Comparison of ENCODE assay signal across 8 cellular contexts in the genomic region with DNA sequence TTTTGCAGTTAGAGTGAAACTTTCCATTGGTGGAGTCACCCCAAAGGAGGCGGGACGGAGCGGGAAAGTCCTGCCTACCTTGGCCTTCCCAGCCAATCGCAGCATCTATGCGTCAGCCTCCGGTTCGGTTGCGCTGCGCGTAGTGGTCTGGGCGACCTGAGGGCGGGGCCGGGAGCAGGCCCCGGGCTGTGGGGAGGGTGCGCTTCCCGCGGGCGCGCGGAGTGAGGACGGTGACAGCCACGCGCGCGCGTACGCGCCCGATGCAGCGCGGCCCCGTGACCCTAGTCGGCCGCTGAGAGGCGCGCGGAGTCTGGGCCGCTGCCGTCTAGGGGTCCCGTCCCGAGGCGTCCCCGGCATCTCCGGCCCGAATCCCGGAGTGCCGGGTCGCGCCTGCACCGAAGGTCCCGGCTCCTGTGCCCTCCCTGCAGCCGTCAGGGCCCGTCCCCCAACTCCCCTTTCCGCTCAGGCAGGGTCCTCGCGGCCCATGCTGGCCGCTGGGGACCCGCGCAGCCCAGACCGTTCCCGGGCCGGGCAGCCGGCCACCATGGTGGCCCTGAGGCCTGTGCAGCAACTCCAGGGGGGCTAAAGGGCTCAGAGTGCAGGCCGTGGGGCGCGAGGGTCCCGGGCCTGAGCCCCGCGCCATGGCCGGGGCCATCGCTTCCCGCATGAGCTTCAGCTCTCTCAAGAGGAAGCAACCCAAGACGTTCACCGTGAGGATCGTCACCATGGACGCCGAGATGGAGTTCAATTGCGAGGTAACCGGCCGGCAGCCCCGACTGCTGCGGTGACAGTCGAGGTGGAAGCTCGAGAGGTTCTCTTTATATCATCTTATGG. TPM values are rescaled to one million over a fixed set of nuclear protein-coding genes. Genes with fewer than 3 reads are reported as not detected.
DNase-seq lines count a peak whose midpoint lies in the region; ATAC-seq, FAIRE-seq and TF ChIP-seq lines count a peak whose summit lies in the region.

A gene (plus strand): TSS at position 276 of the 834 bp plus-strand sequence. CDS start 366 bp downstream, at position 642.

- no peaks in the 10 kb centered on the region for H3K27me3 ChIP-seq in Caco-2 (replicated peaks; ENCODE audit: control insufficient read depth, insufficient read depth, low read length)

- H3K36me3 Mint-ChIP-seq in Caco-2 (ENCODE audit: insufficient read depth, unreplicated experiment) (peaks cover 6% of the 10 kb centered on the region), memory B cell (no peaks in the 10 kb centered on the region)
- H3K36me3 Mint-ChIP-seq in effector memory CD8-positive, alpha-beta T cell (ENCODE audit: insufficient read depth): no peaks in the 10 kb centered on the region

- CTCF ChIA-PET in Caco-2 (lab: Charles Lee): interaction anchor here (0.5 to 1.0 kb wide), 2 partner anchors 50 to 721 kb away, joined by 3 to 8 read pairs; a partner anchor contains a TSS

- no peaks in the 10 kb centered on the region; the same call in 1 of the 2 replicates for H3K36me3 ChIP-seq in Caco-2 (ENCODE audit: control insufficient read depth, insufficient read depth, low read length)

- TF ChIP-seq CTCF in Caco-2 (IDR thresholded peaks at IDR 0.05; ENCODE audit: insufficient read depth in 1 of 2, low read depth in 1 of 2, low read length in 1 of 2, severe bottlenecking in 1 of 2, unreplicated experiment in 1 of 2): no peak

- H3K27ac Mint-ChIP-seq in Caco-2 (ENCODE audit: unreplicated experiment) (peak within 1 kb of the TSS; percentile 92), memory B cell (peak within 1 kb of the TSS; percentile 93)
- H3K27ac Mint-ChIP-seq in effector memory CD8-positive, alpha-beta T cell: peak within 1 kb of the TSS; percentile 87 to 93

- POLR2A ChIA-PET in Caco-2 (lab: Charles Lee): interaction anchor here (0.6 kb wide), 1 partner anchor 1187 kb away, joined by 7 read pairs; no protein-coding TSS in a partner anchor

- BruUV-seq in Caco-2 (replicated peaks; lab: Mats Ljungman, UMichigan): no TSS peak

- intact Hi-C loops in Caco-2 (cut with micrococcal nuclease; ENCODE audit: unreplicated experiment): loop anchor here (5.0 kb wide), 1 partner anchor 51 kb away; a partner anchor contains a TSS

- peak; percentile 96 for FAIRE-seq in HTR-8/SVneo (lab: Jason Lieb, UNC)

- H3K9me3 ChIP-seq in Caco-2: no peaks in the 10 kb centered on the region

- no peaks in the 10 kb centered on the region for H3K4me1 Mint-ChIP-seq in Caco-2 (ENCODE audit: low read depth, unreplicated experiment)
- peaks cover 14 to 20% of the 10 kb centered on the region in 2 donors for H3K4me1 Mint-ChIP-seq in effector memory CD8-positive, alpha-beta T cell (ENCODE audit: low read depth in 2 of 2)
- H3K4me1 Mint-ChIP-seq in memory B cell: peaks cover 10% of the 10 kb centered on the region

- no peaks in the 10 kb centered on the region for H3K27me3 Mint-ChIP-seq in Caco-2 (ENCODE audit: insufficient read depth, unreplicated experiment)
- H3K27me3 Mint-ChIP-seq in effector memory CD8-positive, alpha-beta T cell: no peaks in the 10 kb centered on the region
- no peaks in the 10 kb centered on the region for H3K27me3 Mint-ChIP-seq in memory B cell

- H3K4me3 Mint-ChIP-seq in Caco-2 (ENCODE audit: unreplicated experiment) (peak within 1 kb of the TSS; percentile 88), memory B cell (peak within 1 kb of the TSS; percentile 96)
- H3K4me3 Mint-ChIP-seq in effector memory CD8-positive, alpha-beta T cell: peak within 1 kb of the TSS; percentile 90 to 92

- H3K9me3 Mint-ChIP-seq in Caco-2 (ENCODE audit: unreplicated experiment): no peaks in the 10 kb centered on the region
- H3K9me3 Mint-ChIP-seq in effector memory CD8-positive, alpha-beta T cell: no peaks in the 10 kb centered on the region
- H3K9me3 Mint-ChIP-seq in memory B cell: no peaks in the 10 kb centered on the region

- DNase-seq in Caco-2: peak; percentile 99
- DNase-seq in HTR-8/SVneo (ENCODE audit: insufficient read length, low spot score): peak; percentile 93
- DNase-seq in NOMO-1 treated with dmso at 0.1 percent for 144 hours (lab: John Stamatoyannopoulos, UW; ENCODE audit: unreplicated experiment): peak; percentile 98
- DNase-seq in activated CD8-positive, alpha-beta memory T cell treated with anti-CD3 and anti-CD28 coated beads for 48 hours (ENCODE audit: low read depth in 2 of 3, low spot score in 2 of 3): peak; percentile 73 to 98 (median 93)
- DNase-seq in effector memory CD8-positive, alpha-beta T cell: peak; percentile 97 to 98 (median 97)
- DNase-seq in memory B cell (ENCODE audit: low spot score in 2 of 2): peak; percentile 94 to 97
- DNase-seq in stimulated activated CD8-positive, alpha-beta memory T cell treated with anti-CD3 and anti-CD28 coated beads, Interleukin-12 subunit alpha, Interleukin-12 subunit beta, amount 100 ng/mL, for 24 hours (ENCODE audit: extremely low read depth): peak; percentile 94

- ATAC-seq in GM21367 (IDR thresholded peaks at IDR 0.05; ENCODE audit: unreplicated experiment): peak; percentile 93
- ATAC-seq in effector memory CD8-positive, alpha-beta T cell (replicated peaks): peak; percentile 95
- peak; percentile 94 for ATAC-seq in memory B cell (ENCODE audit: low read depth)

- peak within 1 kb of the TSS; percentile 90 for H3K4me3 ChIP-seq in Caco-2 (ENCODE audit: low read depth, low read length)

- H3K4me1 ChIP-seq in Caco-2: no peaks in the 10 kb centered on the region

RNA-seq across cellular contexts. Expression of the gene that starts here (rescaled TPM):
- 53.2 and 56.5 TPM in 2 replicates for total RNA-seq in Caco-2 (2022)

Comparison
In these comparisons a context has a peak if more than half of its experiments do, and no peak if none do; other contexts are left out.
1. Peak in every context shown above with its lines: DNase-seq, ATAC-seq and H3K4me3 ChIP-seq.